In the genomic region with DNA sequence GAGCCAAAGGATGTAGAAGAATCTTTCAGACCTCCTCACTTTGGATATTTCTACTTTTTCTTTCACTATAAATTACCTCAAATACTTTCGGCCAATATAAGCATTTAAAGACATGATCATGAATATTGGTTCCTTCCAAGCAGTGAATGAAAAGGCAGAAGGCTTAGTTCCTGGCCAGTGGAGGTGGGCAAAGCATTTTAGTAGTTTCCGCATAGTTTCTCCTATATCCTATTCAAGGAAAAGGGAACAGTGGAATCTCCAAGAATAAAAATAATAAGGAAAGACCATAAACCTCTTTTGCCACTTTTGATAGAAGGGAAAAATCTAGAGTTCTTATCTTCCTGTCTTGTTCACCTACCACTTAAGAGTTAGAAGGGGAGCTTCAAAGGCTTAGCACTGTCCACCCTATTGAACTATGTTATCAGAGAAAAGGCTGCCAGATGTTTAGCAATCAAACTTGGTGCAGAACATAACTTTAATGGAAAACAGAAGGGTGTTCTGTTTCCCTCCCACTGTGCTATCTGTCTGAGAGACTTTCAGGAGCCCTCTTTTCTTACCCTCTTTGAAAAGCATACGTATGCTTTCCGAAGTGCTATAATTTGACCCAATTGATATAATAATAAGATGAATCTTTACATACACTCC, we compare ENCODE assay signal across 16 cellular contexts.
DNase-seq lines count a peak whose midpoint lies in the region; ATAC-seq and TF ChIP-seq lines count a peak whose summit lies in the region.
"Had no signal": no experiment of that assay in that cellular context is flagged by ENCODE, and none has a peak within 500 bp of the region (broad histone marks: within the 10 kb centered on the region; RNA-seq: fewer than 3 reads in every experiment).

No MANE protein-coding gene starts in this region.

- DNase-seq in left ventricle myocardium inferior (no peak), right cardiac atrium (no peak), mesothelial cell of epicardium (ENCODE audit: low spot score in 2 of 2, unreplicated experiment in 2 of 2) (no peak), H4 (ENCODE audit: low spot score) (no peak), pons (ENCODE audit: low spot score) (no peak)
- DNase-seq: CD8-positive, alpha-beta T cell; DMS153; DMS79; GDM1; GOT3; H9 had no signal

- H3K27me3 Mint-ChIP-seq in mesothelial cell of epicardium (ENCODE audit: low read depth) = no peaks in the 10 kb centered on the region
- H3K27me3 Mint-ChIP-seq: B cell, IgD-negative memory B cell had no signal

- peaks cover 83% of the 10 kb centered on the region for H3K4me1 Mint-ChIP-seq in mesothelial cell of epicardium
- H3K4me1 Mint-ChIP-seq: B cell, IgD-negative memory B cell had no signal

- intact Hi-C loops in left ventricle myocardium inferior (cut with micrococcal nuclease) (no loop called here), right cardiac atrium (cut with DNase I) (loop anchor here in 1 of 4 donors (10.0 kb wide), 1 partner anchor 57 kb away; no protein-coding TSS in a partner anchor)

- no peaks in the 10 kb centered on the region for H3K9me3 ChIP-seq in left ventricle myocardium inferior (replicated peaks)
- H3K9me3 ChIP-seq in right cardiac atrium (ENCODE audit: control insufficient read depth, low read length) = no peaks in the 10 kb centered on the region
- H3K9me3 ChIP-seq: BLaER1 treated with 17β-estradiol and CSF1 and Interleukin-3, amounts not matched to agents 10 nM and 100 nM had no signal

- H3K36me3 Mint-ChIP-seq in mesothelial cell of epicardium = no peaks in the 10 kb centered on the region
- H3K36me3 Mint-ChIP-seq: CD8-positive, alpha-beta T cell; IgD-negative memory B cell had no signal

- H3K9me3 Mint-ChIP-seq in mesothelial cell of epicardium = peaks cover 6% of the 10 kb centered on the region
- H3K9me3 Mint-ChIP-seq: CD8-positive, alpha-beta T cell; H9; IgD-negative memory B cell had no signal

- H3K4me3 ChIP-seq in left ventricle myocardium inferior (no peak overlapping the region), right cardiac atrium (ENCODE audit: low read length) (no peak overlapping the region)
- H3K4me3 ChIP-seq: BLaER1 treated with 17β-estradiol and CSF1 and Interleukin-3, amounts not matched to agents 10 nM and 100 nM had no signal

- peak overlapping the region; percentile 71 for H3K27ac Mint-ChIP-seq in mesothelial cell of epicardium
- H3K27ac Mint-ChIP-seq: B cell; CD8-positive, alpha-beta T cell; H9; IgD-negative memory B cell had no signal

- no peak for TF ChIP-seq CTCF in left ventricle myocardium inferior (IDR thresholded peaks at IDR 0.05; ENCODE audit: borderline replicate concordance)
- TF ChIP-seq CTCF in mesothelial cell of epicardium (IDR thresholded peaks at IDR 0.05; ENCODE audit: unreplicated experiment) = no peak

- H3K36me3 ChIP-seq in left ventricle myocardium inferior = no peaks in the 10 kb centered on the region
- H3K36me3 ChIP-seq: BLaER1 treated with 17β-estradiol and CSF1 and Interleukin-3, amounts not matched to agents 10 nM and 100 nM had no signal

- peak overlapping the region; percentile 27 for H3K27ac ChIP-seq in left ventricle myocardium inferior (replicated peaks)
- H3K27ac ChIP-seq in right cardiac atrium (ENCODE audit: low read length) = no peak overlapping the region
- H3K27ac ChIP-seq: BLaER1 treated with 17β-estradiol and CSF1 and Interleukin-3, amounts not matched to agents 10 nM and 100 nM had no signal

- H3K4me3 Mint-ChIP-seq in mesothelial cell of epicardium = no peak overlapping the region
- H3K4me3 Mint-ChIP-seq: B cell; CD8-positive, alpha-beta T cell; H9; IgD-negative memory B cell had no signal

- H3K4me1 ChIP-seq in left ventricle myocardium inferior (peaks cover 58% of the 10 kb centered on the region), right cardiac atrium (ENCODE audit: control insufficient read depth, insufficient read depth, low read length) (peaks cover 6% of the 10 kb centered on the region)
- H3K4me1 ChIP-seq: BLaER1 treated with 17β-estradiol and CSF1 and Interleukin-3, amounts not matched to agents 10 nM and 100 nM had no signal

- ATAC-seq in right cardiac atrium = no peak
- no peak for ATAC-seq in SK-N-SH treated with all-trans-retinoic acid at 6 μM for 48 hours
- ATAC-seq: CD8-positive, alpha-beta T cell; HepG2 had no signal

- 82% methylated on average over 4 of the region's 4 CpGs for WGBS in right cardiac atrium

- H3K27me3 ChIP-seq in left ventricle myocardium inferior (ENCODE audit: low read depth) = no peaks in the 10 kb centered on the region
- no peaks in the 10 kb centered on the region for H3K27me3 ChIP-seq in right cardiac atrium (ENCODE audit: control insufficient read depth, insufficient read depth)
- H3K27me3 ChIP-seq: BLaER1 treated with 17β-estradiol and CSF1 and Interleukin-3, amounts not matched to agents 10 nM and 100 nM had no signal

TF ChIP-seq in SK-N-SH treated with all-trans-retinoic acid at 6 μM for 48 hours, 23 proteins besides CTCF, POLR2A, EP300 and RAD21:
- TF ChIP-seq, protein P1, sequence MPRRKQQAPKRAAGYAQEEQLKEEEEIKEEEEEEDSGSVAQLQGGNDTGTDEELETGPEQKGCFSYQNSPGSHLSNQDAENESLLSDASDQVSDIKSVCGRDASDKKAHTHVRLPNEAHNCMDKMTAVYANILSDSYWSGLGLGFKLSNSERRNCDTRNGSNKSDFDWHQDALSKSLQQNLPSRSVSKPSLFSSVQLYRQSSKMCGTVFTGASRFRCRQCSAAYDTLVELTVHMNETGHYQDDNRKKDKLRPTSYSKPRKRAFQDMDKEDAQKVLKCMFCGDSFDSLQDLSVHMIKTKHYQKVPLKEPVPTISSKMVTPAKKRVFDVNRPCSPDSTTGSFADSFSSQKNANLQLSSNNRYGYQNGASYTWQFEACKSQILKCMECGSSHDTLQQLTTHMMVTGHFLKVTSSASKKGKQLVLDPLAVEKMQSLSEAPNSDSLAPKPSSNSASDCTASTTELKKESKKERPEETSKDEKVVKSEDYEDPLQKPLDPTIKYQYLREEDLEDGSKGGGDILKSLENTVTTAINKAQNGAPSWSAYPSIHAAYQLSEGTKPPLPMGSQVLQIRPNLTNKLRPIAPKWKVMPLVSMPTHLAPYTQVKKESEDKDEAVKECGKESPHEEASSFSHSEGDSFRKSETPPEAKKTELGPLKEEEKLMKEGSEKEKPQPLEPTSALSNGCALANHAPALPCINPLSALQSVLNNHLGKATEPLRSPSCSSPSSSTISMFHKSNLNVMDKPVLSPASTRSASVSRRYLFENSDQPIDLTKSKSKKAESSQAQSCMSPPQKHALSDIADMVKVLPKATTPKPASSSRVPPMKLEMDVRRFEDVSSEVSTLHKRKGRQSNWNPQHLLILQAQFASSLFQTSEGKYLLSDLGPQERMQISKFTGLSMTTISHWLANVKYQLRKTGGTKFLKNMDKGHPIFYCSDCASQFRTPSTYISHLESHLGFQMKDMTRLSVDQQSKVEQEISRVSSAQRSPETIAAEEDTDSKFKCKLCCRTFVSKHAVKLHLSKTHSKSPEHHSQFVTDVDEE (CRISPR knock-in tag; IDR thresholded peaks at IDR 0.05) = no peak; the same call in 1 of the 2 replicates
- TF ChIP-seq TCF4 (CRISPR knock-in tag; IDR thresholded peaks at IDR 0.05; ENCODE audit: borderline replicate concordance) (peak; percentile 84), CSDC2 (CRISPR knock-in tag; IDR thresholded peaks at IDR 0.05) (no peak), ZNF565 (CRISPR knock-in tag; conservative IDR thresholded peaks at IDR 0.05; ENCODE audit: low read depth) (no peak)
